In the genomic region with DNA sequence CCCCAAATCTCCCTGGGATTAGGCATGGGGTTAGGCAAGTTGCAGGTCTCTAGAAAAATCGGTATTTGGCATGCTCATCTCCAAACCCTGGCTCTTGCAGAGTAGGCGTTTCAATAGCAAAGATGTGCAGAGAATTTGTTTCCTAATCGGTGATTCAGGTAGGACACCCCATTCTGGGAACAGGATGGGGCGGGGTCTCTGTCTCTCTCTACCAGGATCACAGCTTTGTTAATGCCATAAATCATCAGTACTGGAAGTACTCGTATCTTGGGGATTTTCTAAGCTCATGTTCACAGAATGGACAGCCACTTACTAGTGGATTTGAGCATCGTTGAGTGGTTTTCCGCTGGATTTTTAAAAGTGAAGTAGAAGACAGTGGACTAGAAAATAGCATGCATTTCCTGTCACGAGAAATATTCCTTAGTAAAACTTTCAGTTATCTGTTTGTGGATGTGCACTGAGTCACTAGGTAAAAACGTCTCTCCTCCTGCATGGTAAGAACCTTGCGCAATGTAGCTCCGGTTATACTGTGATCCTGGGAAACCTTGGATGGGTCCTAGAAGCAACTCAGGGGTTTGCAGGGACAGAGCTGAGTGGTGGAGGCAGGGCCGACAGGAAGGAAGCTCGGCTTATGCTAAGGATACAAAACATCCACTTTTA, we compare ENCODE assay signal across 12 cellular contexts. TPM values are rescaled to one million over a fixed set of nuclear protein-coding genes. Genes with fewer than 3 reads are reported as not detected.
DNase-seq lines count a peak whose midpoint lies in the region; ATAC-seq, FAIRE-seq and TF ChIP-seq lines count a peak whose summit lies in the region.
"Had no signal": no experiment of that assay in that cellular context is flagged by ENCODE, and none has a peak within 500 bp of the region (broad histone marks: within the 10 kb centered on the region; RNA-seq: fewer than 3 reads in every experiment).

No MANE protein-coding gene starts in this region.

- 0 out of 2 replicates have a peak, but pooled peaks cover 6% of the 10 kb centered on the region for H4K20me1 ChIP-seq in PC-3 (ENCODE audit: low read length)
- H4K20me1 ChIP-seq in H1 (replicated peaks in 1 of 2; ENCODE audit: control insufficient read depth in 1 of 2, insufficient read depth in 2 of 2, low read length in 2 of 2) = peaks cover 12 to 15% of the 10 kb centered on the region in 2 experiments

- no peaks in the 10 kb centered on the region for H3K9me2 ChIP-seq in PC-3 (replicated peaks; ENCODE audit: low read length)

- H3K79me2 ChIP-seq in PC-3 (ENCODE audit: low read length) = peaks cover 99% of the 10 kb centered on the region
- H3K79me2 ChIP-seq in H1 (ENCODE audit: control insufficient read depth in 1 of 2, insufficient read depth in 2 of 2, low read length in 2 of 2) = peaks cover 0 to 38% of the 10 kb centered on the region in 2 experiments; a peak in 3 of 4 replicates

- no peak overlapping the region for H2BK15ac ChIP-seq in H1 (ENCODE audit: low read length)

- H3K27ac ChIP-seq in PC-3 (ENCODE audit: low read length) (peak overlapping the region; percentile 60), H1 (ENCODE audit: low read depth, low read length) (no peak overlapping the region), vagina (no peak overlapping the region)

- peak overlapping the region; percentile 12 for H3K4me3 Mint-ChIP-seq in neural crest cell

- TF ChIP-seq POLR2A in H1 (IDR thresholded peaks at IDR 0.05; ENCODE audit: control extremely low read depth in 1 of 2, low read depth in 2 of 2, low read length in 2 of 2) (no peak), vagina (IDR thresholded peaks at IDR 0.05) (no peak)

- H2BK5ac ChIP-seq in H1 (ENCODE audit: low read depth, low read length) = no peak overlapping the region

- 90% methylated on average over 13 of the region's 13 CpGs; no CpG with 5 or more reads in 1 of the 2 experiments for WGBS in H1 (ENCODE audit: extremely low coverage in 1 of 2, insufficient coverage in 1 of 2, insufficient read length in 1 of 2, insufficient replicate concordance in 2 of 2, low coverage in 1 of 2, low lambda C conversion rate in 2 of 2, missing lambda C conversion rate in 1 of 2), 2 experiments

- no TSS peak for BruUV-seq in PC-3 (replicated peaks; lab: Mats Ljungman, UMichigan)

- CTCF ChIA-PET in BJ (lab: Yijun Ruan, JAX) = interaction anchor here (1.1 to 1.4 kb wide), 2 partner anchors 30 to 114 kb away, joined by 3 to 7 read pairs; no protein-coding TSS in a partner anchor
- CTCF ChIA-PET in PC-3 (lab: Charles Lee) = no interaction called here
- CTCF ChIA-PET in H1 (lab: Charles Lee; ENCODE audit: partially characterized antibody) = interaction anchor here (0.5 to 4.1 kb wide), 4 partner anchors 30 to 143 kb away, joined by 4 to 15 read pairs (median 6); no protein-coding TSS in a partner anchor

- no peak for TF ChIP-seq CTCF in BJ (IDR thresholded peaks at IDR 0.05; ENCODE audit: insufficient read depth, low read depth, low read length)
- TF ChIP-seq CTCF in PC-3 (conservative IDR thresholded peaks at IDR 0.05; ENCODE audit: low read depth, low read length) = no peak
- TF ChIP-seq CTCF in H1 (IDR thresholded peaks at IDR 0.05; ENCODE audit: control extremely low read depth in 1 of 3, insufficient read depth in 1 of 3, low read depth in 1 of 3, low read length in 3 of 3) = no peak
- no peak for TF ChIP-seq CTCF in neural crest cell (conservative IDR thresholded peaks at IDR 0.05)
- TF ChIP-seq CTCF in vagina (IDR thresholded peaks at IDR 0.05) = no peak

- no peak overlapping the region for H3K9ac ChIP-seq in PC-3 (ENCODE audit: low read length)
- H3K9ac ChIP-seq in H1 (replicated peaks in 1 of 4; ENCODE audit: extremely low read depth in 1 of 4, low read depth in 3 of 4, low read length in 3 of 4) = no peak overlapping the region

- H3K56ac ChIP-seq in H1 (replicated peaks; ENCODE audit: insufficient read length, low read depth, low read length) = no peak overlapping the region

- H3K4me2 ChIP-seq in PC-3 (ENCODE audit: low read length) (peak overlapping the region; percentile 58), H1 (ENCODE audit: insufficient read depth in 1 of 2, low read depth in 2 of 2, low read length in 2 of 2) (no peak overlapping the region)

- no peak overlapping the region for H3K18ac ChIP-seq in H1 (ENCODE audit: extremely low read depth, low read length)

- intact Hi-C loops in PC-3 (cut with micrococcal nuclease) (no loop called here), vagina (cut with DNase I) (loop anchor here (10.0 kb wide), 1 partner anchor 56 kb away; no protein-coding TSS in a partner anchor)

- DNase-seq in BJ (ENCODE audit: low read depth) (peak; percentile 8), PC-3 (peak; percentile 68), H1 (ENCODE audit: low read depth in 1 of 2, low spot score in 2 of 2) (no peak), neural crest cell (ENCODE audit: low read depth, low spot score) (no peak), NOMO-1 treated with dmso at 0.1 percent for 144 hours (lab: John Stamatoyannopoulos, UW; ENCODE audit: unreplicated experiment) (no peak), vagina (ENCODE audit: extremely low spot score in 2 of 2) (no peak)
- DNase-seq: activated naive CD4-positive, alpha-beta T cell; COR-L47; endodermal cell; islet precursor cell had no signal

- no peaks in the 10 kb centered on the region for H3K36me3 Mint-ChIP-seq in neural crest cell (ENCODE audit: low read depth)

- no peak overlapping the region for H3K27ac Mint-ChIP-seq in neural crest cell (ENCODE audit: unreplicated experiment)
- H3K27ac Mint-ChIP-seq: endodermal cell had no signal

- TF ChIP-seq RAD21 in H1 (IDR thresholded peaks at IDR 0.05 in 1 of 2, conservative IDR thresholded peaks at IDR 0.05 in 1 of 2; ENCODE audit: low read depth in 2 of 2, low read length in 2 of 2) = no peak

- no peaks in the 10 kb centered on the region for H3K9me3 ChIP-seq in PC-3 (ENCODE audit: low read length)
- H3K9me3 ChIP-seq in H1 (ENCODE audit: insufficient read depth in 2 of 2, low read depth in 1 of 2, low read length in 1 of 2) = no peaks in the 10 kb centered on the region
- no peaks in the 10 kb centered on the region for H3K9me3 ChIP-seq in vagina

- H3K36me3 ChIP-seq in BJ (ENCODE audit: control insufficient read depth, insufficient read depth, low read length) (no peaks in the 10 kb centered on the region), PC-3 (ENCODE audit: low read depth, low read length) (no peaks in the 10 kb centered on the region), H1 (ENCODE audit: control insufficient read depth in 2 of 4, insufficient read depth in 4 of 4, low read length in 3 of 4) (no peaks in the 10 kb centered on the region), vagina (no peaks in the 10 kb centered on the region)

- peaks cover 6% of the 10 kb centered on the region; the same call in 1 of the 2 replicates for H3K23me2 ChIP-seq in H1 (ENCODE audit: low read depth, low read length)

- TF ChIP-seq EP300 in H1 (IDR thresholded peaks at IDR 0.05; ENCODE audit: borderline replicate concordance in 1 of 2, low read depth in 2 of 2, low read length in 2 of 2) = no peak

- H3K4me1 Mint-ChIP-seq in neural crest cell = peaks cover 18% of the 10 kb centered on the region

- no peaks in the 10 kb centered on the region for H3F3A ChIP-seq in PC-3 (ENCODE audit: low read length, unreplicated experiment)

- no peak for FAIRE-seq in H1 (lab: Jason Lieb, UNC)

- H3K14ac ChIP-seq in H1 (ENCODE audit: insufficient read length) = no peak overlapping the region

- H3K4me3 ChIP-seq in BJ (ENCODE audit: low read depth, low read length) (no peak overlapping the region), PC-3 (ENCODE audit: low read length) (peak overlapping the region; percentile 14; the same call in 1 of the 2 replicates), H1 (ENCODE audit: extremely low read depth in 1 of 4, insufficient read depth in 2 of 4, low read depth in 3 of 4, low read length in 4 of 4) (no peak overlapping the region), vagina (no peak overlapping the region)

- no peak overlapping the region for H2AK5ac ChIP-seq in H1 (ENCODE audit: low read depth, low read length)

- no peak overlapping the region for H4K5ac ChIP-seq in H1 (ENCODE audit: insufficient read length, low read depth, low read length)

- H3K4me1 ChIP-seq in PC-3 (ENCODE audit: insufficient read depth, low read length) = peaks cover 16% of the 10 kb centered on the region
- H3K4me1 ChIP-seq in H1 (replicated peaks in 1 of 4; ENCODE audit: control insufficient read depth in 3 of 4, insufficient read depth in 4 of 4, low read length in 3 of 4) = peaks cover 3 to 15% (median 9%) of the 10 kb centered on the region in 4 experiments; a peak in 6 of 7 replicates
- H3K4me1 ChIP-seq in vagina = peaks cover 46% of the 10 kb centered on the region

- peaks cover 25% of the 10 kb centered on the region for H3K27me3 Mint-ChIP-seq in neural crest cell (ENCODE audit: low read depth)

- H2AFZ ChIP-seq in PC-3 (ENCODE audit: low read length) = no peak overlapping the region
- H2AFZ ChIP-seq in H1 (ENCODE audit: low read length) = no peak overlapping the region

- no peak overlapping the region for H3K23ac ChIP-seq in H1 (ENCODE audit: insufficient read length)

- H2BK120ac ChIP-seq in H1 (replicated peaks; ENCODE audit: low read depth, low read length) = no peak overlapping the region

- H2BK12ac ChIP-seq in H1 (ENCODE audit: low read depth, low read length) = no peak overlapping the region

- no peak overlapping the region for H2BK20ac ChIP-seq in H1 (ENCODE audit: low read length)

- H4K8ac ChIP-seq in H1 (ENCODE audit: extremely low read depth, insufficient read depth, low read length) = no peak overlapping the region

- H3K27me3 ChIP-seq in BJ (ENCODE audit: control insufficient read depth, insufficient read depth, low read length) = peaks cover 2% of the 10 kb centered on the region
- no peaks in the 10 kb centered on the region for H3K27me3 ChIP-seq in PC-3 (ENCODE audit: low read length)
- peaks cover 0 to 5% (median 3%) of the 10 kb centered on the region in 4 experiments; a peak in 4 of 7 replicates for H3K27me3 ChIP-seq in H1 (replicated peaks in 1 of 4; ENCODE audit: control insufficient read depth in 3 of 4, extremely low read depth in 1 of 4, insufficient read depth in 3 of 4, low read length in 3 of 4)
- H3K27me3 ChIP-seq in vagina = no peaks in the 10 kb centered on the region

- H4K91ac ChIP-seq in H1 (replicated peaks; ENCODE audit: insufficient read length, low read length) = no peak overlapping the region

- ATAC-seq in PC-3 = no peak; the same call in 1 of the 2 replicates
- ATAC-seq in GM19467 (IDR thresholded peaks at IDR 0.05; ENCODE audit: unreplicated experiment) = no peak
- no peak for ATAC-seq in GM21825 (IDR thresholded peaks at IDR 0.05; ENCODE audit: unreplicated experiment)

- POLR2A ChIA-PET in BJ (lab: Charles Lee) = no interaction called here
- POLR2A ChIA-PET in PC-3 (lab: Charles Lee; ENCODE audit: unreplicated experiment) = no interaction called here
- POLR2A ChIA-PET in H1 (lab: Charles Lee; ENCODE audit: partially characterized antibody) = no interaction called here

- no peak overlapping the region for H3K4ac ChIP-seq in H1 (replicated peaks; ENCODE audit: insufficient read length, low read depth, low read length)

- H3K9me3 Mint-ChIP-seq in neural crest cell = no peaks in the 10 kb centered on the region
- H3K9me3 Mint-ChIP-seq: endodermal cell had no signal

- peaks cover 5% of the 10 kb centered on the region; the same call in 1 of the 2 replicates for H3K79me1 ChIP-seq in H1 (ENCODE audit: low read depth, low read length)

RNA-seq across cellular contexts. Expression of a gene that starts 5.1 kb away (rescaled TPM):
- polyA plus RNA-seq in BJ (2011; rRNA removed) (1.6 and 2.0 TPM in 2 replicates), H1 (2011; rRNA removed) (10.7 and 12.6 TPM in 2 replicates)
- 0.31 and 0.85 TPM in 2 replicates for polyA minus RNA-seq in BJ (2011; rRNA and poly(A)+ RNA removed)
- total RNA-seq in PC-3 (2014; rRNA removed) (12.6 and 20.8 TPM in 2 replicates), neural crest cell (6.6 and 6.7 TPM in 2 replicates), vagina (31.4 TPM)
- 9.1 and 9.9 TPM in 2 replicates for total RNA-seq in H1 (2021; fragmentation: NEBNext Ultra II Directional; extraction: Animal tissue kit (Norgen Biotek cat#: 25700))
- 11.5 TPM for polyA plus RNA-seq in H1 (2011; cell fraction: cytosol; rRNA removed)
- 7.3 TPM for polyA plus RNA-seq in H1 (2011; cell fraction: nucleus; rRNA removed)
- polyA plus RNA-seq in H1 (2012, experiment 1 of 2) = 7.8 to 12.5 TPM (median 10.2 TPM) in 4 replicates
- 11.6 TPM for polyA plus RNA-seq in H1 (2012, experiment 2 of 2)
- polyA plus RNA-seq in H1 (2013, experiment 1 of 2) = 10.4 TPM
- polyA plus RNA-seq in H1 (2013, experiment 2 of 2) = 13.1 TPM
- polyA minus RNA-seq in H1 (2011; rRNA and poly(A)+ RNA removed) = 3.4 and 3.9 TPM in 2 replicates
- 8.4 TPM for polyA minus RNA-seq in H1 (2011; cell fraction: cytosol; rRNA and poly(A)+ RNA removed)
- 4.8 TPM for polyA minus RNA-seq in H1 (2011; cell fraction: nucleus; rRNA and poly(A)+ RNA removed)

Comparison
In these comparisons a context has a peak if more than half of its experiments do, and no peak if none do; other contexts are left out.
1. DNase-seq: peak in BJ (single experiment) and PC-3 (single experiment); none in H1 (0 of 2), neural crest cell (single experiment), NOMO-1 treated with dmso at 0.1 percent for 144 hours (single experiment) and vagina (0 of 2).